ENCODE assay signal across 1 cellular context in genomic region chr12:106984588-106985137, GRCh38.
A peak's percentile ranks its signal among the peaks of the same experiment; 100 is the strongest.
TF ChIP-seq lines count a peak whose summit lies in the region.

No MANE protein-coding gene starts in this region.

TF ChIP-seq in K562, 482 proteins besides CTCF, POLR2A, EP300 and RAD21 (continued from another document and continues in another):
- peak; percentile 64 for TF ChIP-seq GABPA (tag; conservative IDR thresholded peaks at IDR 0.05; ENCODE audit: low read depth)
- TF ChIP-seq POLR2AphosphoS5 (IDR thresholded peaks at IDR 0.05; ENCODE audit: control insufficient read depth, insufficient read depth, low read depth, low read length): peak; percentile 37; the same call in 1 of the 2 replicates
- TF ChIP-seq CC2D1A (IDR thresholded peaks at IDR 0.05): peak; percentile 65; the same call in 1 of the 2 replicates
- no peak for TF ChIP-seq ZNF277 (CRISPR knock-in tag; IDR thresholded peaks at IDR 0.05; ENCODE audit: borderline replicate concordance)
- peak; percentile 51; the same call in 1 of the 2 replicates for TF ChIP-seq ATF7 (IDR thresholded peaks at IDR 0.05)
- no peak for TF ChIP-seq RUNX1 (IDR thresholded peaks at IDR 0.05; ENCODE audit: low read depth)
- no peak for TF ChIP-seq HES1 (IDR thresholded peaks at IDR 0.05; ENCODE audit: low read depth)
- TF ChIP-seq ILF3 (IDR thresholded peaks at IDR 0.05; ENCODE audit: borderline replicate concordance): no peak
- 0 out of 2 replicates have a peak, but pooled peaks have one; percentile 16 for TF ChIP-seq ZKSCAN8 (CRISPR knock-in tag; IDR thresholded peaks at IDR 0.05)
- 0 out of 2 replicates have a peak, but pooled peaks have one; percentile 45 for TF ChIP-seq MITF (IDR thresholded peaks at IDR 0.05)
- TF ChIP-seq ZNF12 (CRISPR knock-in tag; IDR thresholded peaks at IDR 0.05): no peak
- TF ChIP-seq ZNF318 (IDR thresholded peaks at IDR 0.05; ENCODE audit: borderline replicate concordance in 1 of 2, low read depth in 1 of 2): 0 out of 4 replicates have a peak, but pooled peaks of 1 of the 2 experiments have one; percentile 34
- TF ChIP-seq TEAD1 (CRISPR knock-in tag; IDR thresholded peaks at IDR 0.05): peak; percentile 8 to 26; a peak in 1 of 4 replicates
- TF ChIP-seq E2F6 (IDR thresholded peaks at IDR 0.05; ENCODE audit: borderline replicate concordance in 1 of 2, extremely low read depth in 1 of 2, insufficient read depth in 1 of 2, insufficient read length in 1 of 2, low read depth in 1 of 2, low read length in 1 of 2, poor library complexity in 1 of 2, severe bottlenecking in 1 of 2): peak in 1 of 2 experiments; percentile 53
- no peak for TF ChIP-seq SIN3B (IDR thresholded peaks at IDR 0.05; ENCODE audit: low read depth)
- peak; percentile 78 for TF ChIP-seq USF1 (CRISPR knock-in tag; IDR thresholded peaks at IDR 0.05)
- no peak for TF ChIP-seq SRSF7 (optimal IDR thresholded peaks at IDR 0.05; ENCODE audit: low read depth, low read length)
- TF ChIP-seq PRDM10 (IDR thresholded peaks at IDR 0.05; ENCODE audit: partially characterized antibody): peak; percentile 73
- TF ChIP-seq HDAC3 (IDR thresholded peaks at IDR 0.05; ENCODE audit: borderline replicate concordance, partially characterized antibody): peak; percentile 55
- 0 out of 2 replicates have a peak, but pooled peaks have one; percentile 41 for TF ChIP-seq CBX5 (IDR thresholded peaks at IDR 0.05; ENCODE audit: borderline replicate concordance, low read depth)
- peak; percentile 57 for TF ChIP-seq NFRKB (IDR thresholded peaks at IDR 0.05; ENCODE audit: low read depth)
- peak; percentile 57 for TF ChIP-seq FOSL1 (tag; conservative IDR thresholded peaks at IDR 0.05)
- TF ChIP-seq HCFC1 (IDR thresholded peaks at IDR 0.05; ENCODE audit: low read depth, low read length): peak; percentile 39; the same call in 1 of the 2 replicates
- no peak for TF ChIP-seq DEAF1 (CRISPR knock-in tag; IDR thresholded peaks at IDR 0.05)
- TF ChIP-seq ZBTB11 (CRISPR knock-in tag; IDR thresholded peaks at IDR 0.05): peak in 1 of 3 experiments; percentile 52; a peak in 1 of 6 replicates
- TF ChIP-seq E2F5 (CRISPR knock-in tag; IDR thresholded peaks at IDR 0.05): no peak
- peak; percentile 49 for TF ChIP-seq TOE1 (IDR thresholded peaks at IDR 0.05; ENCODE audit: borderline replicate concordance)
- no peak for TF ChIP-seq TOE1 (CRISPR knock-in tag; IDR thresholded peaks at IDR 0.05; ENCODE audit: borderline replicate concordance, low read depth)
- no peak for TF ChIP-seq MTA1 (IDR thresholded peaks at IDR 0.05; ENCODE audit: borderline replicate concordance)
